Comparison of ENCODE assay signal across 1 cellular context in genomic region chr3:59698091-59698490, GRCh38.
TF ChIP-seq lines count a peak whose summit lies in the region.

No MANE protein-coding gene starts in this region.

TF ChIP-seq in SK-N-SH treated with all-trans-retinoic acid at 6 μM for 48 hours, 23 proteins besides CTCF, POLR2A, EP300 and RAD21 (continued from another document):
- TF ChIP-seq CSRNP3 (CRISPR knock-in tag; IDR thresholded peaks at IDR 0.05) (no peak), TCF4 (CRISPR knock-in tag; IDR thresholded peaks at IDR 0.05; ENCODE audit: borderline replicate concordance) (no peak), CREB5 (CRISPR knock-in tag; IDR thresholded peaks at IDR 0.05; ENCODE audit: low read depth) (no peak), ZNF565 (CRISPR knock-in tag; conservative IDR thresholded peaks at IDR 0.05; ENCODE audit: low read depth) (no peak), RARB (CRISPR knock-in tag; IDR thresholded peaks at IDR 0.05) (no peak)
